24 cellular contexts compared by ENCODE assay signal in genomic region chr17:82723169-82723807, GRCh38. TPM values are rescaled to one million over a fixed set of nuclear protein-coding genes. Genes with fewer than 3 reads are reported as not detected.
DNase-seq lines count a peak whose midpoint lies in the region; ATAC-seq, FAIRE-seq and TF ChIP-seq lines count a peak whose summit lies in the region.
"Had no signal": no experiment of that assay in that cellular context is flagged by ENCODE, and none has a peak within 500 bp of the region (broad histone marks: within the 10 kb centered on the region; RNA-seq: fewer than 3 reads in every experiment).

No MANE protein-coding gene starts in this region.

- no peaks in the 10 kb centered on the region for H3K9me3 Mint-ChIP-seq in neural progenitor cell
- H3K9me3 Mint-ChIP-seq: CD4-positive, alpha-beta memory T cell; GM23338 had no signal

- peaks cover 9% of the 10 kb centered on the region for H3K36me3 ChIP-seq in bronchial epithelial cell (ENCODE audit: control insufficient read depth, insufficient read depth, low read length)
- H3K36me3 ChIP-seq in neural progenitor cell: no peaks in the 10 kb centered on the region

- H3K4me3 Mint-ChIP-seq in neural progenitor cell: no peak overlapping the region
- H3K4me3 Mint-ChIP-seq: CD4-positive, alpha-beta memory T cell; GM23338 had no signal

- peaks cover 30% of the 10 kb centered on the region for H3K36me3 Mint-ChIP-seq in neural progenitor cell

- FAIRE-seq in bronchial epithelial cell (lab: Jason Lieb, UNC) (peak; percentile 86), urothelium cell line (lab: Jason Lieb, UNC) (peak; percentile 99)
- FAIRE-seq: GM18507 had no signal

- H3K9me3 ChIP-seq in neural progenitor cell (ENCODE audit: low read depth): no peaks in the 10 kb centered on the region
- H3K9me3 ChIP-seq: BLaER1 treated with 17β-estradiol and CSF1 and Interleukin-3, amounts not matched to agents 10 nM and 100 nM had no signal

- intact Hi-C loops in Right ventricle myocardium inferior (cut with DNase I): no loop called here
- intact Hi-C loops in cardiac septum (cut with DNase I): no loop called here

- H3K4me3 ChIP-seq in bronchial epithelial cell (ENCODE audit: low read depth, low read length) (no peak overlapping the region), neural progenitor cell (no peak overlapping the region)
- H3K4me3 ChIP-seq: BLaER1 treated with 17β-estradiol and CSF1 and Interleukin-3, amounts not matched to agents 10 nM and 100 nM; GM23338 had no signal

- peak overlapping the region; percentile 53 for H3K27ac Mint-ChIP-seq in neural progenitor cell

- H3K27me3 ChIP-seq in bronchial epithelial cell (ENCODE audit: control insufficient read depth, insufficient read depth, low read length) (no peaks in the 10 kb centered on the region), neural progenitor cell (no peaks in the 10 kb centered on the region)
- H3K27me3 ChIP-seq: BLaER1 treated with 17β-estradiol and CSF1 and Interleukin-3, amounts not matched to agents 10 nM and 100 nM had no signal

- H3K9ac ChIP-seq in neural progenitor cell: no peak overlapping the region
- H3K9ac ChIP-seq: KMS-11 had no signal

- H4K20me1 ChIP-seq in neural progenitor cell (ENCODE audit: low read depth): peaks cover 2% of the 10 kb centered on the region

- H3F3A ChIP-seq in neural progenitor cell (ENCODE audit: low read depth): no peaks in the 10 kb centered on the region

- H3K79me2 ChIP-seq in neural progenitor cell (ENCODE audit: low read depth): peaks cover under 1% of the 10 kb centered on the region

- DNase-seq in Right ventricle myocardium inferior (ENCODE audit: missing footprints) (peak; percentile 28), cardiac septum (ENCODE audit: low spot score) (no peak), bronchial epithelial cell (ENCODE audit: low read depth) (no peak), neural progenitor cell (ENCODE audit: low spot score) (no peak), urothelium cell line (ENCODE audit: low spot score) (no peak), NCI-H2029 (lab: John Stamatoyannopoulos, UW) (no peak), HT-29 (ENCODE audit: low spot score) (no peak)
- DNase-seq: CD4-positive, alpha-beta memory T cell; DND-41; NCI-H1092 treated with DMSO at 0.1 percent for 48 hours; NCI-H1436 treated with DMSO at 0.1 percent for 48 hours; NCI-H1930; NCI-H2227 treated with DMSO at 0.1 percent for 48 hours; NCI-H510A treated with DMSO at 0.1 percent for 48 hours; NCI-H748 treated with DMSO at 0.1 percent for 48 hours; NK-92 treated with Interleukin-12 subunit alpha and Interleukin-12 subunit beta, amount 100 ng/mL, for 24 hours had no signal

- no peak overlapping the region for H2AFZ ChIP-seq in neural progenitor cell (replicated peaks)
- H2AFZ ChIP-seq: GM23338 had no signal

- ATAC-seq in Right ventricle myocardium inferior: no peak
- ATAC-seq in HG02852 (IDR thresholded peaks at IDR 0.05; ENCODE audit: unreplicated experiment): no peak
- ATAC-seq: GM23338, HCT116, SK-N-SH treated with all-trans-retinoic acid at 6 μM for 48 hours had no signal

- H3K4me1 Mint-ChIP-seq in neural progenitor cell: peaks cover 2% of the 10 kb centered on the region
- H3K4me1 Mint-ChIP-seq: GM23338 had no signal

- no peak overlapping the region for H3K27ac ChIP-seq in neural progenitor cell
- H3K27ac ChIP-seq: 22Rv1, KMS-11 had no signal

- TF ChIP-seq CTCF in bronchial epithelial cell (IDR thresholded peaks at IDR 0.05; ENCODE audit: insufficient read depth, low read length, severe bottlenecking) (no peak), neural progenitor cell (IDR thresholded peaks at IDR 0.05) (no peak)

- peaks cover 4% of the 10 kb centered on the region for H3K27me3 Mint-ChIP-seq in neural progenitor cell (ENCODE audit: insufficient read depth, low read depth)
- H3K27me3 Mint-ChIP-seq: CD4-positive, alpha-beta memory T cell had no signal

- no peaks in the 10 kb centered on the region for H3K4me1 ChIP-seq in neural progenitor cell

- no peak overlapping the region for H3K4me2 ChIP-seq in neural progenitor cell
- H3K4me2 ChIP-seq: GM23338, KMS-11 had no signal

RNA-seq across cellular contexts. Expression of gene FN3KRP, which starts 6.8 kb away (rescaled TPM):
- 13.0 TPM for total RNA-seq in Right ventricle myocardium inferior
- total RNA-seq in cardiac septum: 16.2 TPM
- 21.3 and 23.9 TPM in 2 replicates for total RNA-seq in bronchial epithelial cell
- total RNA-seq in neural progenitor cell (ENCODE audit: low replicate concordance): 19.2 and 29.8 TPM in 2 replicates
- total RNA-seq in HT-29 (2014; rRNA removed; shearing (Covaris generic)): 24.2 and 25.9 TPM in 2 replicates

RNA-seq across cellular contexts. Expression of gene FN3K, which starts 12.1 kb away (rescaled TPM):
- total RNA-seq in Right ventricle myocardium inferior (78.3 TPM), cardiac septum (82.4 TPM), bronchial epithelial cell (3.7 and 4.5 TPM in 2 replicates), neural progenitor cell (ENCODE audit: low replicate concordance) (3.3 and 4.0 TPM in 2 replicates)
- 0.97 and 1.6 TPM in 2 replicates for total RNA-seq in HT-29 (2014; rRNA removed; shearing (Covaris generic))

RNA-seq across cellular contexts. Expression of gene RAB40B, which starts 24.8 kb away (rescaled TPM):
- total RNA-seq in Right ventricle myocardium inferior (19.9 TPM), cardiac septum (31.9 TPM), bronchial epithelial cell (3.4 and 4.9 TPM in 2 replicates), neural progenitor cell (ENCODE audit: low replicate concordance) (5.6 and 10.3 TPM in 2 replicates)
- 37.9 and 38.9 TPM in 2 replicates for total RNA-seq in HT-29 (2014; rRNA removed; shearing (Covaris generic))

RNA-seq across cellular contexts. Expression of gene TBCD, which starts 28.6 kb away (rescaled TPM):
- total RNA-seq in Right ventricle myocardium inferior: 43.4 TPM
- total RNA-seq in cardiac septum: 67.3 TPM
- 22.6 and 23.3 TPM in 2 replicates for total RNA-seq in bronchial epithelial cell
- total RNA-seq in neural progenitor cell (ENCODE audit: low replicate concordance): 76.4 and 85.0 TPM in 2 replicates
- total RNA-seq in HT-29 (2014; rRNA removed; shearing (Covaris generic)): 60.0 and 72.0 TPM in 2 replicates

Comparison
In these comparisons a context has a peak if more than half of its experiments do, and no peak if none do; other contexts are left out.
1. RNA of gene FN3K, which starts 12.1 kb away (total RNA-seq): 82.4 TPM in cardiac septum (single experiment) and 78.3 TPM in Right ventricle myocardium inferior (single experiment); 3.7 to 4.5 TPM in bronchial epithelial cell, 3.3 to 4.0 TPM in neural progenitor cell and 0.97 to 1.6 TPM in HT-29; every median in the first group is over 10 times any median in the second.